1 cellular context compared by ENCODE assay signal in genomic region chrX:57905141-57905540, GRCh38.
TF ChIP-seq lines count a peak whose summit lies in the region.

No MANE protein-coding gene starts in this region.

TF ChIP-seq in GM23338, 12 proteins besides CTCF, POLR2A, EP300 and RAD21 (continued from another document):
- no peak for TF ChIP-seq ZNF462 (CRISPR knock-in tag; IDR thresholded peaks at IDR 0.05)
- no peak for TF ChIP-seq EZH2phosphoT487 (IDR thresholded peaks at IDR 0.05; ENCODE audit: unreplicated experiment)
- TF ChIP-seq, protein P1, sequence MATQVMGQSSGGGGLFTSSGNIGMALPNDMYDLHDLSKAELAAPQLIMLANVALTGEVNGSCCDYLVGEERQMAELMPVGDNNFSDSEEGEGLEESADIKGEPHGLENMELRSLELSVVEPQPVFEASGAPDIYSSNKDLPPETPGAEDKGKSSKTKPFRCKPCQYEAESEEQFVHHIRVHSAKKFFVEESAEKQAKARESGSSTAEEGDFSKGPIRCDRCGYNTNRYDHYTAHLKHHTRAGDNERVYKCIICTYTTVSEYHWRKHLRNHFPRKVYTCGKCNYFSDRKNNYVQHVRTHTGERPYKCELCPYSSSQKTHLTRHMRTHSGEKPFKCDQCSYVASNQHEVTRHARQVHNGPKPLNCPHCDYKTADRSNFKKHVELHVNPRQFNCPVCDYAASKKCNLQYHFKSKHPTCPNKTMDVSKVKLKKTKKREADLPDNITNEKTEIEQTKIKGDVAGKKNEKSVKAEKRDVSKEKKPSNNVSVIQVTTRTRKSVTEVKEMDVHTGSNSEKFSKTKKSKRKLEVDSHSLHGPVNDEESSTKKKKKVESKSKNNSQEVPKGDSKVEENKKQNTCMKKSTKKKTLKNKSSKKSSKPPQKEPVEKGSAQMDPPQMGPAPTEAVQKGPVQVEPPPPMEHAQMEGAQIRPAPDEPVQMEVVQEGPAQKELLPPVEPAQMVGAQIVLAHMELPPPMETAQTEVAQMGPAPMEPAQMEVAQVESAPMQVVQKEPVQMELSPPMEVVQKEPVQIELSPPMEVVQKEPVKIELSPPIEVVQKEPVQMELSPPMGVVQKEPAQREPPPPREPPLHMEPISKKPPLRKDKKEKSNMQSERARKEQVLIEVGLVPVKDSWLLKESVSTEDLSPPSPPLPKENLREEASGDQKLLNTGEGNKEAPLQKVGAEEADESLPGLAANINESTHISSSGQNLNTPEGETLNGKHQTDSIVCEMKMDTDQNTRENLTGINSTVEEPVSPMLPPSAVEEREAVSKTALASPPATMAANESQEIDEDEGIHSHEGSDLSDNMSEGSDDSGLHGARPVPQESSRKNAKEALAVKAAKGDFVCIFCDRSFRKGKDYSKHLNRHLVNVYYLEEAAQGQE (IDR thresholded peaks at IDR 0.05; ENCODE audit: unreplicated experiment): no peak
- TF ChIP-seq ETS1 (IDR thresholded peaks at IDR 0.05): no peak
- no peak for TF ChIP-seq STAT1 (IDR thresholded peaks at IDR 0.05; ENCODE audit: unreplicated experiment)
- TF ChIP-seq JUNB (IDR thresholded peaks at IDR 0.05; ENCODE audit: unreplicated experiment): no peak
- TF ChIP-seq POLR2AphosphoS5 (IDR thresholded peaks at IDR 0.05; ENCODE audit: low read depth): no peak
- TF ChIP-seq EZH2 (IDR thresholded peaks at IDR 0.05; ENCODE audit: low read depth, unreplicated experiment): no peak
- no peak for TF ChIP-seq ZNF114 (CRISPR knock-in tag; IDR thresholded peaks at IDR 0.05)
- TF ChIP-seq NANOG (IDR thresholded peaks at IDR 0.05; ENCODE audit: borderline replicate concordance): no peak
